Comparison of ENCODE assay signal across 11 cellular contexts in the genomic region with DNA sequence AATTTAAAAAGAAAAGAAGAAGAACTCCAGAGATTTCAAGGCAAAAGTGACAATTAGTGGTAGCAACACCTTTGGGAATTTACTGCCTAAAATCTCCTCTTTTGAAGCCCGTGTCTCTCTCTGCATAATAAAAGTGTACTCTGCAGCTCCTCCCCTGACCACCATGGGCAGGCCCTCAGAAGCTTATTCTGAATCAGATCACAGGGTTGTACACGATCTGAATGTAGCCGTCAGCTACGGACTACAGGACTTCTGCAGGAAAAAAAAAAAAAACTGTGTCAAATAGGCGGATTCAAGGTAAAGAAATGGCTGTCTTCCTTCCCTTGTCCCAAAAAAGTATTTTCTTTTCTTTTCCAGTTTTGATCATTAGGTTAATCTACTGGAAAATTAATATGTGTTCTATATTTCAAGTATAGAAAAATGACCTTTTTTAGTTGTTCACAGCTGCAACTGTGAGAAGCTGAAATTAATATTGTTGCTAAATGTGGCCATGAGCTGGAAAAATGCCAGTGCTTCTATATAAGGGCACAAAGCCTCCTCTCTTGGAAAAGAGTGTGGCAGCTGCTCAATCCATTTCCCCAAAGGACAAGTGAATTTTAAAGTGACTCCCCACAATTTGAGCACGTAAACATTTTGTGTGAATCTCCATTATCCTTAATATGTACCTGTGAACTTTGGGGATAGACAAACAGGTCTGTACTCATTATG.
DNase-seq lines count a peak whose midpoint lies in the region; ATAC-seq and TF ChIP-seq lines count a peak whose summit lies in the region.
"Had no signal": no experiment of that assay in that cellular context is flagged by ENCODE, and none has a peak within 500 bp of the region (broad histone marks: within the 10 kb centered on the region; RNA-seq: fewer than 3 reads in every experiment).

No MANE protein-coding gene starts in this region.

- no peak overlapping the region; the same call in 1 of the 2 replicates for H3K4me3 ChIP-seq in MM.1S (ENCODE audit: low read length)
- H3K4me3 ChIP-seq: SK-N-MC had no signal

- H3F3A ChIP-seq in MM.1S (ENCODE audit: insufficient read depth, low read length), result no peaks in the 10 kb centered on the region

- H3K9ac ChIP-seq in MM.1S (ENCODE audit: low read length), result no peak overlapping the region

- no peak overlapping the region for H3K27ac ChIP-seq in MM.1S (ENCODE audit: low read length)
- H3K27ac ChIP-seq: SK-N-MC had no signal

- no peaks in the 10 kb centered on the region for H3K79me2 ChIP-seq in MM.1S (ENCODE audit: low read length)

- H3K27ac Mint-ChIP-seq in nephron, result peak overlapping the region in 2 of 3 experiments; percentile 29 to 44

- H3K36me3 ChIP-seq in MM.1S (replicated peaks; ENCODE audit: insufficient read depth, low read length), result no peaks in the 10 kb centered on the region

- H3K9me2 ChIP-seq in MM.1S (replicated peaks; ENCODE audit: insufficient read depth, low read length), result no peaks in the 10 kb centered on the region

- H3K4me1 ChIP-seq in MM.1S (ENCODE audit: low read length), result no peaks in the 10 kb centered on the region

- H3K4me3 Mint-ChIP-seq in nephron, result peak overlapping the region in 2 of 3 experiments; percentile 42 to 54

- H3K36me3 Mint-ChIP-seq in nephron (ENCODE audit: low read depth), result no peaks in the 10 kb centered on the region

- in situ Hi-C loops in SK-MEL-5 (cut with HindIII; ENCODE audit: low pct_unique_long_range_greater_than_20kb, low sequenced_read_pairs), result no loop called here

- H3K9me3 ChIP-seq in MM.1S (replicated peaks; ENCODE audit: insufficient read depth, low read length), result no peaks in the 10 kb centered on the region

- no peak for ATAC-seq in GM18517 (IDR thresholded peaks at IDR 0.05; ENCODE audit: unreplicated experiment)

- H4K20me1 ChIP-seq in MM.1S (ENCODE audit: insufficient read depth, low read length), result no peaks in the 10 kb centered on the region

- H2AFZ ChIP-seq in MM.1S (ENCODE audit: low read length), result peak overlapping the region; percentile 80

- peaks cover 2% of the 10 kb centered on the region for H3K9me3 Mint-ChIP-seq in nephron

- DNase-seq in DMS153 treated with DMSO at 0.1 percent for 48 hours (lab: John Stamatoyannopoulos, UW; ENCODE audit: unreplicated experiment) (peak; percentile 60), MM.1S (no peak), SK-MEL-5 (ENCODE audit: low read depth, low spot score) (peak; percentile 64), cerebellum (ENCODE audit: low spot score) (no peak), NOMO-1 treated with dmso at 0.1 percent for 144 hours (lab: John Stamatoyannopoulos, UW; ENCODE audit: unreplicated experiment) (no peak)
- DNase-seq: activated gamma-delta T cell treated with Interleukin-2 at 50 U/mL for 16 hours; C1 segment of cervical spinal cord; stimulated activated CD4-positive, alpha-beta T cell treated with anti-CD3 and anti-CD28 coated beads, Interleukin-2, amount 100 ng/mL, for 24 hours had no signal

- H3K27me3 ChIP-seq in MM.1S (replicated peaks; ENCODE audit: insufficient read depth, low read length), result no peaks in the 10 kb centered on the region

- TF ChIP-seq CTCF in MM.1S (IDR thresholded peaks at IDR 0.05; ENCODE audit: low read length), result no peak
- TF ChIP-seq CTCF in nephron (IDR thresholded peaks at IDR 0.05; ENCODE audit: unreplicated experiment in 3 of 3), result no peak

- H3K4me1 Mint-ChIP-seq in nephron, result peaks cover 47% of the 10 kb centered on the region

- peaks cover 5% of the 10 kb centered on the region for H3K27me3 Mint-ChIP-seq in nephron (ENCODE audit: low read depth)

- peak overlapping the region; percentile 75 for H3K4me2 ChIP-seq in MM.1S (ENCODE audit: low read depth, low read length)

Comparison
In these comparisons a context has a peak if more than half of its experiments do, and no peak if none do; other contexts are left out.
1. DNase-seq: peak in DMS153 treated with DMSO at 0.1 percent for 48 hours (single experiment) and SK-MEL-5 (single experiment); none in MM.1S (single experiment), cerebellum (single experiment) and NOMO-1 treated with dmso at 0.1 percent for 144 hours (single experiment).